In genomic region chr5:124746916-124747769, GRCh38 we compare ENCODE assay signal across 8 cellular contexts. TPM values are rescaled to one million over a fixed set of nuclear protein-coding genes. Genes with fewer than 3 reads are reported as not detected.
DNase-seq lines count a peak whose midpoint lies in the region; ATAC-seq, FAIRE-seq and TF ChIP-seq lines count a peak whose summit lies in the region.

No MANE protein-coding gene starts in this region.

- dilution Hi-C loops in keratinocyte (cut with MboI; ENCODE audit: extremely low pct_ligation_motif_present, low sequenced_read_pairs): no loop called here

- H3K79me2 ChIP-seq in PC-3 (ENCODE audit: low read length) (no peaks in the 10 kb centered on the region), keratinocyte (ENCODE audit: control insufficient read depth, insufficient read depth, low read length) (no peaks in the 10 kb centered on the region)

- intact Hi-C loops in PC-3 (cut with micrococcal nuclease) (loop anchor here (2.0 to 10.0 kb wide), 10 partner anchors 44 to 1388 kb away; no protein-coding TSS in a partner anchor), colonic mucosa (cut with DNase I) (no loop called here)

- peaks cover 44% of the 10 kb centered on the region for H3K4me1 ChIP-seq in PC-3 (ENCODE audit: insufficient read depth, low read length)
- H3K4me1 ChIP-seq in colonic mucosa: no peaks in the 10 kb centered on the region
- H3K4me1 ChIP-seq in keratinocyte (ENCODE audit: control insufficient read depth, extremely low read depth, insufficient read depth, low read length): peaks cover 22% of the 10 kb centered on the region

- CTCF ChIA-PET in PC-3 (lab: Charles Lee): interaction anchor here (0.6 to 0.7 kb wide), 3 partner anchors 336 to 933 kb away, joined by 3 to 9 read pairs (median 3); no protein-coding TSS in a partner anchor

- no peak overlapping the region for H3K27ac Mint-ChIP-seq in activated T-cell treated with anti-CD3 and anti-CD28 coated beads, Interleukin-2, amount 50 U/mL, for 24 hours
- peak overlapping the region in 2 of 3 donors; percentile 93 to 97 for H3K27ac Mint-ChIP-seq in IgD-negative memory B cell

- no peaks in the 10 kb centered on the region for H3K9me1 ChIP-seq in keratinocyte (ENCODE audit: control insufficient read depth, extremely low read depth, insufficient read depth, low read length)

- TF ChIP-seq CTCF in PC-3 (conservative IDR thresholded peaks at IDR 0.05; ENCODE audit: low read depth, low read length) (no peak), colonic mucosa (IDR thresholded peaks at IDR 0.05) (no peak), keratinocyte (optimal IDR thresholded peaks at IDR 0.05 in 1 of 3, IDR thresholded peaks at IDR 0.05 in 1 of 3, conservative IDR thresholded peaks at IDR 0.05 in 1 of 3; ENCODE audit: extremely low read depth in 1 of 3, insufficient read depth in 2 of 3, low read length in 3 of 3) (no peak)

- DNase-seq in activated T-cell treated with anti-CD3 and anti-CD28 coated beads, Interleukin-2, amount 50 U/mL, for 24 hours: no peak
- DNase-seq in activated T-cell treated with anti-CD3 and anti-CD28 coated beads, Interleukin-2, amount 50 U/mL, for 48 hours: no peak
- DNase-seq in PC-3: peak; percentile 56
- DNase-seq in colonic mucosa: peak; percentile 88
- no peak for DNase-seq in keratinocyte (ENCODE audit: low read depth, low spot score)
- no peak for DNase-seq in NK-92 treated with Interleukin-12 subunit alpha and Interleukin-12 subunit beta, amount 100 ng/mL, for 24 hours (lab: John Stamatoyannopoulos, UW)

- H4K20me1 ChIP-seq in PC-3 (ENCODE audit: low read length) (no peaks in the 10 kb centered on the region), keratinocyte (ENCODE audit: control insufficient read depth, extremely low read depth, insufficient read depth, low read length) (no peaks in the 10 kb centered on the region)

- ATAC-seq in PC-3: 0 out of 2 replicates have a peak, but pooled peaks have one; percentile 4

- no peaks in the 10 kb centered on the region for H3K36me3 Mint-ChIP-seq in activated T-cell treated with anti-CD3 and anti-CD28 coated beads, Interleukin-2, amount 50 U/mL, for 24 hours (ENCODE audit: low read depth)
- H3K36me3 Mint-ChIP-seq in IgD-negative memory B cell: no peaks in the 10 kb centered on the region

- no peaks in the 10 kb centered on the region for H3K9me2 ChIP-seq in PC-3 (replicated peaks; ENCODE audit: low read length)

- H3K4me3 ChIP-seq in PC-3 (ENCODE audit: low read length): peak overlapping the region; percentile 89
- H3K4me3 ChIP-seq in colonic mucosa: peak overlapping the region; percentile 36
- peak overlapping the region; percentile 40 to 79 (median 66) for H3K4me3 ChIP-seq in keratinocyte (ENCODE audit: control insufficient read depth in 2 of 3, extremely low read depth in 1 of 3, insufficient read depth in 2 of 3, low read depth in 1 of 3, low read length in 3 of 3)
- peak overlapping the region; percentile 28 to 54 (median 38) for H3K4me3 ChIP-seq in skin epidermis

- peak overlapping the region; percentile 63 for H3K9ac ChIP-seq in PC-3 (ENCODE audit: low read length)
- peak overlapping the region; percentile 81 to 98 for H3K9ac ChIP-seq in colonic mucosa (ENCODE audit: low read depth in 2 of 2, low read length in 2 of 2)
- H3K9ac ChIP-seq in keratinocyte (ENCODE audit: control insufficient read depth, extremely low read depth, insufficient read depth, low read length): peak overlapping the region; percentile 73

- H2AFZ ChIP-seq in PC-3 (ENCODE audit: low read length) (peak overlapping the region; percentile 99), keratinocyte (ENCODE audit: control insufficient read depth, low read length) (peak overlapping the region; percentile 66)

- TSS peak; percentile 59 for BruUV-seq in PC-3 (replicated peaks; lab: Mats Ljungman, UMichigan)

- H3K9me3 ChIP-seq in PC-3 (ENCODE audit: low read length) (no peaks in the 10 kb centered on the region), colonic mucosa (no peaks in the 10 kb centered on the region), keratinocyte (ENCODE audit: control insufficient read depth, low read depth, low read length) (no peaks in the 10 kb centered on the region)

- FAIRE-seq in keratinocyte (lab: Jason Lieb, UNC): peak; percentile 29

- no peaks in the 10 kb centered on the region for H3K9me3 Mint-ChIP-seq in activated T-cell treated with anti-CD3 and anti-CD28 coated beads, Interleukin-2, amount 50 U/mL, for 24 hours
- H3K9me3 Mint-ChIP-seq in IgD-negative memory B cell: peaks cover 0 to 2% (median 0%) of the 10 kb centered on the region in 3 donors

- H3K27me3 Mint-ChIP-seq in activated T-cell treated with anti-CD3 and anti-CD28 coated beads, Interleukin-2, amount 50 U/mL, for 24 hours: peaks cover 17% of the 10 kb centered on the region
- peaks cover 12% of the 10 kb centered on the region for H3K27me3 Mint-ChIP-seq in IgD-negative memory B cell

- peak overlapping the region; percentile 43 for H3K4me3 Mint-ChIP-seq in activated T-cell treated with anti-CD3 and anti-CD28 coated beads, Interleukin-2, amount 50 U/mL, for 24 hours
- H3K4me3 Mint-ChIP-seq in IgD-negative memory B cell: peak overlapping the region in 1 of 4 donors; percentile 96

- H3K36me3 ChIP-seq in PC-3 (ENCODE audit: low read depth, low read length): no peaks in the 10 kb centered on the region
- no peaks in the 10 kb centered on the region for H3K36me3 ChIP-seq in colonic mucosa
- no peaks in the 10 kb centered on the region for H3K36me3 ChIP-seq in keratinocyte (ENCODE audit: control insufficient read depth in 2 of 2, extremely low read depth in 1 of 2, insufficient read depth in 2 of 2, low read length in 2 of 2)

- H3K27me3 ChIP-seq in PC-3 (ENCODE audit: low read length): no peaks in the 10 kb centered on the region
- H3K27me3 ChIP-seq in colonic mucosa: no peaks in the 10 kb centered on the region
- H3K27me3 ChIP-seq in keratinocyte (ENCODE audit: control insufficient read depth, extremely low read depth, insufficient read depth, low read length): peaks cover 16% of the 10 kb centered on the region

- no peaks in the 10 kb centered on the region for H3F3A ChIP-seq in PC-3 (ENCODE audit: low read length, unreplicated experiment)

- H3K4me1 Mint-ChIP-seq in activated T-cell treated with anti-CD3 and anti-CD28 coated beads, Interleukin-2, amount 50 U/mL, for 24 hours (ENCODE audit: low read depth): peaks cover 28% of the 10 kb centered on the region
- H3K4me1 Mint-ChIP-seq in IgD-negative memory B cell: peaks cover 12 to 32% (median 18%) of the 10 kb centered on the region in 3 donors

- peak overlapping the region; percentile 99 for H3K4me2 ChIP-seq in PC-3 (ENCODE audit: low read length)
- H3K4me2 ChIP-seq in keratinocyte (ENCODE audit: control insufficient read depth, extremely low read depth, insufficient read depth, low read depth, low read length): peak overlapping the region; percentile 88

- H3K27ac ChIP-seq in PC-3 (ENCODE audit: low read length) (peak overlapping the region; percentile 39), colonic mucosa (peak overlapping the region; percentile 94), keratinocyte (ENCODE audit: control insufficient read depth, insufficient read depth, low read length) (peak overlapping the region; percentile 62), skin epidermis (peak overlapping the region in 20 of 21 experiments; percentile 73 to 91 (median 83))

- POLR2A ChIA-PET in PC-3 (lab: Charles Lee; ENCODE audit: unreplicated experiment): interaction anchor here (0.6 to 0.7 kb wide), 8 partner anchors 18 to 741 kb away, joined by 3 to 19 read pairs (median 11); no protein-coding TSS in a partner anchor

RNA-seq across cellular contexts. Expression of gene ZNF608, which starts 0.7 kb away (rescaled TPM):
- polyA plus RNA-seq in IgD-negative memory B cell (6.4 TPM), keratinocyte (0.87 to 1.6 TPM (median 1.1 TPM) in 3 replicates)
- total RNA-seq in PC-3 (2014; rRNA removed) (0.95 and 1.2 TPM in 2 replicates), colonic mucosa (10 to 100 TPM; 14.6 to 20.0 TPM)
- polyA plus RNA-seq in keratinocyte (2011; ENCODE audit: low read depth): 1.3 TPM
- polyA plus RNA-seq in keratinocyte (2011; cell fraction: cytosol; rRNA removed): 0.84 and 0.95 TPM in 2 replicates
- 3.2 and 4.1 TPM in 2 replicates for polyA plus RNA-seq in keratinocyte (2011; cell fraction: nucleus; rRNA removed)
- polyA plus RNA-seq in keratinocyte (2012; ENCODE audit: low replicate concordance): 0.89 and 1.1 TPM in 2 replicates
- 2.1 to 2.8 TPM (median 2.4 TPM) in 3 replicates for polyA minus RNA-seq in keratinocyte
- polyA minus RNA-seq in keratinocyte (2011; cell fraction: cytosol; rRNA and poly(A)+ RNA removed): 0.58 TPM
- 1.8 and 3.7 TPM in 2 replicates for polyA minus RNA-seq in keratinocyte (2011; cell fraction: nucleus; rRNA and poly(A)+ RNA removed)

Comparison
In these comparisons a context has a peak if more than half of its experiments do, and no peak if none do; other contexts are left out.
1. DNase-seq: peak in PC-3 (single experiment) and colonic mucosa (single experiment); none in activated T-cell treated with anti-CD3 and anti-CD28 coated beads, Interleukin-2, amount 50 U/mL, for 24 hours (single experiment), activated T-cell treated with anti-CD3 and anti-CD28 coated beads, Interleukin-2, amount 50 U/mL, for 48 hours (0 of 2), keratinocyte (single experiment) and NK-92 treated with Interleukin-12 subunit alpha and Interleukin-12 subunit beta, amount 100 ng/mL, for 24 hours (single experiment).
2. H3K27ac ChIP-seq: peak in every context shown above with its lines; median percentile 94 in colonic mucosa; 83 in skin epidermis; 62 in keratinocyte; 39 in PC-3.
3. H3K4me3 ChIP-seq: peak in every context shown above with its lines; median percentile 89 in PC-3; 66 in keratinocyte; 38 in skin epidermis; 36 in colonic mucosa.
4. Peak in every context shown above with its lines, with median percentiles within 50 percentile points of each other: H3K9ac ChIP-seq.